In the genomic region with DNA sequence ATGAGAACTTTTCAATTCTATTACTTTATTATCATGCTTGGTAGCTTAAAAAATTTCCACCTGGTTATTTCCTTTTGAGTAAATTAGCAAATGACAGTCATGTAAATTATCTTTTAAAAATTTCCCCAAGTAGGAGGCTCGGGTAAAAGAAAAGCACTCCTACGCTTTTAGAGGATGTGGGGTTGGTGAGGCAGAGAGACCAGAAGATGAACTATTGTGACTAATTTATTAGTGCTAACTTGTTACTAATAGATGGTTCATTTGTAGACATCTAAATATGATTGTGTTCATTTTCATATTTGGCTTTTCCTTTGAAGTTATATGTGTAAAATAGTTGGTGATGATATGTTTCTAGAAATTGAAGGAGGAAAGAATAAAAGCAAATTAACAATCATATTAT, we compare ENCODE assay signal across 11 cellular contexts. TPM values are rescaled to one million over a fixed set of nuclear protein-coding genes. Genes with fewer than 3 reads are reported as not detected.
DNase-seq lines count a peak whose midpoint lies in the region; ATAC-seq, FAIRE-seq and TF ChIP-seq lines count a peak whose summit lies in the region.
"Had no signal": no experiment of that assay in that cellular context is flagged by ENCODE, and none has a peak within 500 bp of the region (broad histone marks: within the 10 kb centered on the region; RNA-seq: fewer than 3 reads in every experiment).

No MANE protein-coding gene starts in this region.

- peaks cover 47% of the 10 kb centered on the region for H3K4me1 Mint-ChIP-seq in T-helper 17 cell

- DNase-seq in GM12892 (ENCODE audit: insufficient read length) = no peak
- no peak for DNase-seq in T-helper 17 cell
- no peak for DNase-seq in NCI-H524 (lab: John Stamatoyannopoulos, UW)
- no peak for DNase-seq in effector CD4-positive, alpha-beta T cell
- DNase-seq in frontal cortex (ENCODE audit: low spot score in 2 of 2) = no peak
- DNase-seq in NCI-H2107 treated with DMSO at 0.1 percent for 48 hours (lab: John Stamatoyannopoulos, UW; ENCODE audit: unreplicated experiment) = no peak
- DNase-seq: endodermal cell, HFFc6, NCI-H146 had no signal

- peak overlapping the region; percentile 72 for H3K27ac Mint-ChIP-seq in T-helper 17 cell
- H3K27ac Mint-ChIP-seq: endodermal cell, HFFc6 had no signal

- no peaks in the 10 kb centered on the region for H3K27me3 Mint-ChIP-seq in T-helper 17 cell

- FAIRE-seq in GM12892 (lab: Jason Lieb, UNC) (peak; percentile 33), frontal cortex (lab: Jason Lieb, UNC) (no peak)

- H3K9me3 ChIP-seq in T-helper 17 cell (ENCODE audit: control insufficient read depth, low read length, poor library complexity, severe bottlenecking) = no peaks in the 10 kb centered on the region

- ATAC-seq in GM19025 (IDR thresholded peaks at IDR 0.05; ENCODE audit: low read depth, unreplicated experiment) (peak; percentile 74), HG02840 (IDR thresholded peaks at IDR 0.05; ENCODE audit: low FRiP score, unreplicated experiment) (peak; percentile 71), T-helper 17 cell (peak; percentile 41)

- no peak for TF ChIP-seq POLR2A in GM12892 (IDR thresholded peaks at IDR 0.05; ENCODE audit: low read depth, low read length)

- H3K36me3 Mint-ChIP-seq in T-helper 17 cell (ENCODE audit: low read depth) = no peaks in the 10 kb centered on the region

- H3K4me3 Mint-ChIP-seq in T-helper 17 cell = peak overlapping the region; percentile 12
- H3K4me3 Mint-ChIP-seq: endodermal cell, HFFc6 had no signal

RNA-seq across cellular contexts. Expression of a gene that starts 27.0 kb away (rescaled TPM):
- polyA plus RNA-seq in GM12892 (2012; ENCODE audit: missing spikeins) = 32.4 TPM
- total RNA-seq in T-helper 17 cell (100 to 1,000 TPM in 1 of 2 donors, 10 to 100 TPM in 1; 88.3 to 103 TPM), frontal cortex (124 TPM)
